Comparison of ENCODE assay signal across 8 cellular contexts in genomic region chr1:153805042-153805745, GRCh38.
A peak's percentile ranks its signal among the peaks of the same experiment; 100 is the strongest.
DNase-seq lines count a peak whose midpoint lies in the region; ATAC-seq and TF ChIP-seq lines count a peak whose summit lies in the region.

No MANE protein-coding gene starts in this region.

- DNase-seq in DMS53 (lab: John Stamatoyannopoulos, UW): peak; percentile 40
- DNase-seq in DMS53 treated with DMSO at 0.1 percent for 48 hours (lab: John Stamatoyannopoulos, UW; ENCODE audit: unreplicated experiment): no peak
- peak; percentile 99 for DNase-seq in NOMO-1 treated with DMSO at 0.1 percent for 48 hours (lab: John Stamatoyannopoulos, UW; ENCODE audit: unreplicated experiment)
- peak; percentile 61 for DNase-seq in activated T-cell treated with anti-CD3 and anti-CD28 coated beads for 48 hours (ENCODE audit: low read depth)
- DNase-seq in foreskin fibroblast: peak; percentile 92 to 96
- peak; percentile 67 to 70 for DNase-seq in stimulated activated CD4-positive, alpha-beta T cell treated with anti-CD3 and anti-CD28 coated beads, Interleukin-15, amount 100 ng/mL, for 48 hours (ENCODE audit: low read depth in 2 of 2)
- no peak for DNase-seq in DMS 273 treated with DMSO at 0.1 percent for 48 hours (lab: John Stamatoyannopoulos, UW)

- no peak overlapping the region for H3K4me3 ChIP-seq in foreskin fibroblast (ENCODE audit: low read depth in 1 of 2, low read length in 2 of 2)

- no peak for TF ChIP-seq CTCF in foreskin fibroblast (IDR thresholded peaks at IDR 0.05; ENCODE audit: low read depth, low read length)

- peak; percentile 93 for ATAC-seq in HG02938 (IDR thresholded peaks at IDR 0.05; ENCODE audit: unreplicated experiment)

Comparison
In these comparisons a context has a peak if more than half of its experiments do, and no peak if none do; other contexts are left out.
1. DNase-seq: peak in DMS53 (single experiment), NOMO-1 treated with DMSO at 0.1 percent for 48 hours (single experiment), activated T-cell treated with anti-CD3 and anti-CD28 coated beads for 48 hours (single experiment), foreskin fibroblast (2 of 2) and stimulated activated CD4-positive, alpha-beta T cell treated with anti-CD3 and anti-CD28 coated beads, Interleukin-15, amount 100 ng/mL, for 48 hours (2 of 2); none in DMS53 treated with DMSO at 0.1 percent for 48 hours (single experiment) and DMS 273 treated with DMSO at 0.1 percent for 48 hours (single experiment).